ENCODE assay signal across 8 cellular contexts in the genomic region with DNA sequence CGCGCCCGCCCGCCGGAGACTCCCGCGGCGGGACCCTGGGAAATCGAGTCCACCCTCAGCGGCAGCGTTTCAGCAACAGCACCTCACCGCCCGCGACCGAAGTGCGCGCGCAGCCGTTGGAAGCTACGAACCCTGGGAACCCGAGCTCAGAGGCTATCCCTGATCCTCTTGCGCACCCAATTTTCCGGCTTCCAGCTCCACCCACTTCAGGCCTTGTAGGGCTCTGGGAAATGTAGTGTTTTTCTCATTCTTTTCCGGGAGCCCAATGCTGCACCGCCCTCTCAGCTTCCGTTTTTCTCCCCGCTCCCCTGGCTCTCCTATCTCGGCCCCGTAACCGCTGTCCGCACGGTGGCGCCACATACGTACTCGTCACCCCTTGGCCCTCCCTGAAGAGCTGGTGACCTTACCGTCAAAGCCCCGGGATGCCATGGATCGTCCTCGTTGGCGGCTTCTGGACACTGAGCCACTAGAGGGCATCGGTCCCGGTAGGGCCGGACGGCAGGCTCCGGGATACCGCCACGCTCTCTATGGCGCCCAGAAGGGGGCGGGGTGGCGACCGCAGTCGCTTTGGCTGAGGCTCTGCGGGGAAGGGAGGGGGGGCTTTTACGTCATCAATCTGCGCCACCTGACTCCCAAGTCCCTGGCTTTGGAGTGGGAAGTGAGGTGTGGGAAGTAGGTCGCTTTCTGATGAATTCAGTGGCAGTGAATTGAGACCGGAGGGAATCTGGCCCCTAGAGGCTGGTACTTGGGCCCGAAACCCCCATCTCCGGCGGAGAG. TPM values are rescaled to one million over a fixed set of nuclear protein-coding genes. Genes with fewer than 3 reads are reported as not detected.
DNase-seq lines count a peak whose midpoint lies in the region; FAIRE-seq and TF ChIP-seq lines count a peak whose summit lies in the region.

ODR4 (plus strand) TSS at position 687 of the 777 bp plus-strand sequence. CDS start 3,948 bp downstream, outside the sequence.
TPR (minus strand) TSS at position 102 of the 777 bp plus-strand sequence. CDS start 225 bp downstream, outside the sequence.

- WGBS in stomach, 5 donors: 0 to 1% (median 0%) methylated on average over 46 to 60 of the region's 60 CpGs

- H2AFZ ChIP-seq in Loucy (ENCODE audit: low read length): peak within 1 kb of the TSS; percentile 99

- H3K9me3 Mint-ChIP-seq in nephron progenitor cell: no peaks in the 10 kb centered on the region

- no peaks in the 10 kb centered on the region for H3F3A ChIP-seq in Loucy (ENCODE audit: low read depth)

- H3K9me3 ChIP-seq in Loucy (ENCODE audit: insufficient read depth, low read depth, low read length) (no peaks in the 10 kb centered on the region), stomach (no peaks in the 10 kb centered on the region)

- peaks cover 57% of the 10 kb centered on the region for H4K20me1 ChIP-seq in Loucy (ENCODE audit: insufficient read depth, low read length, poor library complexity, severe bottlenecking)

- H3K4me1 Mint-ChIP-seq in nephron progenitor cell: peaks cover 32% of the 10 kb centered on the region

- peaks cover 88% of the 10 kb centered on the region for H3K79me2 ChIP-seq in Loucy (ENCODE audit: insufficient read depth, low read length)

- H3K27me3 ChIP-seq in Loucy (ENCODE audit: insufficient read depth, low read length, poor library complexity, severe bottlenecking): no peaks in the 10 kb centered on the region
- no peaks in the 10 kb centered on the region for H3K27me3 ChIP-seq in stomach

- intact Hi-C loops in stomach (cut with DNase I; ENCODE audit: low total_unique reads): no loop called here

- peak within 1 kb of the TSS; percentile 100 for H3K27ac Mint-ChIP-seq in nephron progenitor cell

- H3K9ac ChIP-seq in Loucy (ENCODE audit: low read depth, low read length, poor library complexity, severe bottlenecking): peak within 1 kb of the TSS; percentile 92

- H3K4me3 ChIP-seq in Loucy (ENCODE audit: low read length, poor library complexity, severe bottlenecking): peak within 1 kb of the TSS; percentile 93
- H3K4me3 ChIP-seq in fibroblast of the aortic adventitia (ENCODE audit: low read depth, low read length): peak within 1 kb of the TSS; percentile 93
- peak within 1 kb of the TSS; percentile 84 to 89 (median 86) for H3K4me3 ChIP-seq in stomach

- FAIRE-seq in H54 (lab: Jason Lieb, UNC): peak; percentile 99

- H3K9me2 ChIP-seq in Loucy (replicated peaks; ENCODE audit: low read depth, low read length): no peaks in the 10 kb centered on the region

- H3K36me3 ChIP-seq in Loucy (ENCODE audit: insufficient read depth, low read length) (peaks cover 17% of the 10 kb centered on the region), stomach (peaks cover 4 to 35% (median 32%) of the 10 kb centered on the region in 4 donors)

- H3K4me1 ChIP-seq in Loucy (ENCODE audit: insufficient read depth, low read length, poor library complexity, severe bottlenecking): peaks cover 56% of the 10 kb centered on the region
- peaks cover 11 to 65% (median 46%) of the 10 kb centered on the region in 4 donors for H3K4me1 ChIP-seq in stomach

- peak within 1 kb of the TSS; percentile 96 to 98 (median 98) for H3K27ac ChIP-seq in stomach

- TF ChIP-seq POLR2A in H54 (IDR thresholded peaks at IDR 0.05; ENCODE audit: low read depth, low read length) (peak; percentile 87), stomach (IDR thresholded peaks at IDR 0.05) (peak in 1 of 4 donors; percentile 55)

- no peaks in the 10 kb centered on the region for H3K27me3 Mint-ChIP-seq in nephron progenitor cell (ENCODE audit: low read depth, poor library complexity)

- TF ChIP-seq EP300 in stomach (IDR thresholded peaks at IDR 0.05): no peak

- DNase-seq in ELR (ENCODE audit: low read depth) (peak; percentile 99), H54 (ENCODE audit: insufficient read length, low spot score) (peak; percentile 79), SHP77 (lab: John Stamatoyannopoulos, UW) (peak; percentile 98), fibroblast of the aortic adventitia (ENCODE audit: low read depth) (peak; percentile 100), nephron progenitor cell (peak; percentile 97), stomach (peak; percentile 98)
- peak; percentile 99 for DNase-seq in activated effector memory CD4-positive, alpha-beta T cell treated with anti-CD3 and anti-CD28 coated beads, Interleukin-2, amount 50 U/mL, for 16 hours

- TF ChIP-seq CTCF in Loucy (conservative IDR thresholded peaks at IDR 0.05; ENCODE audit: low read length): peak; percentile 99
- TF ChIP-seq CTCF in fibroblast of the aortic adventitia (IDR thresholded peaks at IDR 0.05; ENCODE audit: insufficient read depth, low read length): peak; percentile 83
- peak; percentile 69 for TF ChIP-seq CTCF in nephron progenitor cell (IDR thresholded peaks at IDR 0.05)
- peak in 6 of 7 experiments; percentile 32 to 99 (median 90) for TF ChIP-seq CTCF in stomach (IDR thresholded peaks at IDR 0.05)

- peak within 1 kb of the TSS; percentile 95 for H3K4me2 ChIP-seq in Loucy (ENCODE audit: low read depth, low read length, poor library complexity, severe bottlenecking)

- H3K36me3 Mint-ChIP-seq in nephron progenitor cell (ENCODE audit: low read depth): peaks cover 46% of the 10 kb centered on the region

- H3K4me3 Mint-ChIP-seq in nephron progenitor cell: peak within 1 kb of the TSS; percentile 100

RNA-seq across cellular contexts. Expression of gene ODR4, which starts in this region (rescaled TPM):
- 22.1 and 26.4 TPM in 2 replicates for total RNA-seq in fibroblast of the aortic adventitia (ENCODE audit: low replicate concordance)
- 10 to 100 TPM in 4 of 5 donors, 1 to 10 TPM in 1; 8.8 to 44.2 (median 13.5) TPM for total RNA-seq in stomach
- polyA plus RNA-seq in stomach: 10 to 100 TPM in 1 of 3 donors, 1 to 10 TPM in 2; 6.1 to 10.2 (median 9.8) TPM

RNA-seq across cellular contexts. Expression of gene TPR, which starts in this region (rescaled TPM):
- 105 and 194 TPM in 2 replicates for total RNA-seq in fibroblast of the aortic adventitia (ENCODE audit: low replicate concordance)
- total RNA-seq in stomach: 100 to 1,000 TPM in 3 of 5 donors, 10 to 100 TPM in 2; 55.2 to 273 (median 110) TPM
- 10 to 100 TPM; 12.7 to 25.5 (median 13.4) TPM for polyA plus RNA-seq in stomach

Comparison
In these comparisons a context has a peak if more than half of its experiments do, and no peak if none do; other contexts are left out.
1. Peak in every context shown above with its lines: DNase-seq, H3K4me3 ChIP-seq and H3K27ac ChIP-seq.